ENCODE assay signal across 1 cellular context in the genomic region with DNA sequence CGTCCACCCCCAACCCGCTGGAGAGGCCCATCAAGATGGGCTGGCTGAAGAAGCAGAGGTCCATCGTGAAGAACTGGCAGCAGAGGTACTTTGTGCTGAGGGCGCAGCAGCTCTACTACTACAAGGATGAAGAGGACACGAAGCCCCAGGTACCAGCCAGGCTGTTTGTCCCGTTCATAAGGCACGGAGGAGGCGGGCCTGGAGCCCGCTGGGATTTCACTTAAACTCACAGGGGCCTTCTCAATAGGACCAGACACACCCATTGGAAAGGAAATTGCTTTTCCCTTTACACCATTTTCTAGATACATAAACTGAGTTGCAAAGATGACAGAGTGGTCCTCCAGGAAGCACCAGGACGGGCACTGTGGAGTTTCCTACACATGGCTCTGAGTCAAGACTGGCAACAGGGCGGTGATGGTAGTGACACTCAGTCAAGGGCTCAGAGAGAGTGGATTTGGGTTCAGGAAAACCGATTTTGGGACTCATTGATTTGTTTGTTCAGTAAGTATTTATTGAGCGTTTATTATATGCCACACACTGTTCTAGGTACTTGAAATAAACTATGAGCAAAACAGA.
TF ChIP-seq lines count a peak whose summit lies in the region.

No MANE protein-coding gene starts in this region.

TF ChIP-seq in GM12878, 131 proteins besides CTCF, POLR2A, EP300 and RAD21 (continued from another document):
- TF ChIP-seq CBX5 (IDR thresholded peaks at IDR 0.05; ENCODE audit: low read depth) (no peak), NFIC (IDR thresholded peaks at IDR 0.05; ENCODE audit: low read depth, low read length) (no peak), CBX3 (IDR thresholded peaks at IDR 0.05; ENCODE audit: borderline replicate concordance, low read depth) (no peak), CEBPB (IDR thresholded peaks at IDR 0.05; ENCODE audit: borderline replicate concordance in 1 of 2, low read depth in 2 of 2, low read length in 2 of 2) (no peak)
- TF ChIP-seq, protein P1, sequence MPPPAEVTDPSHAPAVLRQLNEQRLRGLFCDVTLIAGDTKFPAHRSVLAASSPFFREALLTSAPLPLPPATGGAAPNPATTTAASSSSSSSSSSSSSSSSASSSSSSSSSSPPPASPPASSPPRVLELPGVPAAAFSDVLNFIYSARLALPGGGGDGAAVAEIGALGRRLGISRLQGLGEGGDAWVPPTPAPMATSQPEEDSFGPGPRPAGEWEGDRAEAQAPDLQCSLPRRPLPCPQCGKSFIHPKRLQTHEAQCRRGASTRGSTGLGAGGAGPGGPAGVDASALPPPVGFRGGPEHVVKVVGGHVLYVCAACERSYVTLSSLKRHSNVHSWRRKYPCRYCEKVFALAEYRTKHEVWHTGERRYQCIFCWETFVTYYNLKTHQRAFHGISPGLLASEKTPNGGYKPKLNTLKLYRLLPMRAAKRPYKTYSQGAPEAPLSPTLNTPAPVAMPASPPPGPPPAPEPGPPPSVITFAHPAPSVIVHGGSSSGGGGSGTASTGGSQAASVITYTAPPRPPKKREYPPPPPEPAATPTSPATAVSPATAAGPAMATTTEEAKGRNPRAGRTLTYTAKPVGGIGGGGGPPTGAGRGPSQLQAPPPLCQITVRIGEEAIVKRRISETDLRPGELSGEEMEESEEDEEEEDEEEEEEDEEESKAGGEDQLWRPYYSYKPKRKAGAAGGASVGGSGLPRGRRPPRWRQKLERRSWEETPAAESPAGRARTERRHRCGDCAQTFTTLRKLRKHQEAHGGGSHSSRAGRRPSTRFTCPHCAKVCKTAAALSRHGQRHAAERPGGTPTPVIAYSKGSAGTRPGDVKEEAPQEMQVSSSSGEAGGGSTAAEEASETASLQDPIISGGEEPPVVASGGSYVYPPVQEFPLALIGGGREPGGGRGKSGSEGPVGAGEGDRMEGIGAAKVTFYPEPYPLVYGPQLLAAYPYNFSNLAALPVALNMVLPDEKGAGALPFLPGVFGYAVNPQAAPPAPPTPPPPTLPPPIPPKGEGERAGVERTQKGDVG (CRISPR knock-in tag; IDR thresholded peaks at IDR 0.05): no peak
